27 cellular contexts compared by ENCODE assay signal in the genomic region with DNA sequence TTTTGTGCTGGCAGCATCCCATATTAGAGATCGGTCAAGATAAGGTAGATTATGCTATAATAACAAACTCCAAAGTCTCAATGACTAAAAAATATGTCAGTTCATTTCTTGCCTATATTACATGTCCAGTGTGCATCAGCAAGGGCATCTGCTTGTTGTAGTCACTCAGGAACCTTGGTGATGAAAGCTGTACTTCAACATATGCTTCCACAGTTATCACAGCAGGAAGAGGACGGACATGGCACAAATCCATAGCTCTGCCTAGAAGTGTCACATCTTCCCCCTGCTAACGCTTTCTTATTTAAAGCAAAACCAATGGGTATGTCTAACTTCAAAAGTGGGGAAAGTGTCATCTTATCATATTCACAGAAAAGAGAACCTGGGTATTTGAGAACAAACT.
"Had no signal": no experiment of that assay in that cellular context is flagged by ENCODE, and none has a peak within 500 bp of the region (broad histone marks: within the 10 kb centered on the region; RNA-seq: fewer than 3 reads in every experiment).

No MANE protein-coding gene starts in this region.

- H3K4me3 Mint-ChIP-seq: activated CD4-positive, alpha-beta memory T cell treated with anti-CD3 and anti-CD28 coated beads for 36 hours; activated CD4-positive, alpha-beta T cell treated with anti-CD3 and anti-CD28 coated beads for 36 hours; activated CD4-positive, alpha-beta T cell treated with anti-CD3 and anti-CD28 coated beads, Interleukin-2, amount 10 ng/mL, durations not matched to agents 24 days and 14 days; activated CD8-positive, alpha-beta memory T cell treated with anti-CD3 and anti-CD28 coated beads, Interleukin-2, amount 10 ng/mL, durations not matched to agents 7 days and 5 days; activated CD8-positive, alpha-beta T cell treated with anti-CD3 and anti-CD28 coated beads, Interleukin-2, amount 10 ng/mL, durations not matched to agents 7 days and 5 days; activated naive CD4-positive, alpha-beta T cell treated with anti-CD3 and anti-CD28 coated beads, Interleukin-2, amount 10 ng/mL, durations not matched to agents 7 days and 5 days; activated naive CD8-positive, alpha-beta T cell treated with anti-CD3 and anti-CD28 coated beads, Interleukin-2, amount 10 ng/mL, durations not matched to agents 7 days and 5 days; brain; effector memory CD8-positive, alpha-beta T cell had no signal

- H3K9me3 Mint-ChIP-seq: activated CD4-positive, alpha-beta memory T cell treated with anti-CD3 and anti-CD28 coated beads for 36 hours; activated naive CD4-positive, alpha-beta T cell treated with anti-CD3 and anti-CD28 coated beads, Interleukin-2, amount 10 ng/mL, durations not matched to agents 7 days and 5 days; activated naive CD4-positive, alpha-beta T cell treated with anti-CD3 and anti-CD28 coated beads, Interleukin-2, amount 50 U/mL, for 72 hours had no signal

- DNase-seq: activated CD4-positive, alpha-beta memory T cell treated with anti-CD3 and anti-CD28 coated beads for 36 hours; activated CD4-positive, alpha-beta T cell treated with anti-CD3 and anti-CD28 coated beads for 36 hours; activated CD4-positive, alpha-beta T cell treated with anti-CD3 and anti-CD28 coated beads, Interleukin-2, amount 10 ng/mL, durations not matched to agents 24 days and 14 days; activated CD4-positive, CD25-positive, alpha-beta regulatory T cell; activated CD4-positive, CD25-positive, alpha-beta regulatory T cell treated with anti-CD3 and anti-CD28 coated beads, Interleukin-2, amount 50 U/mL, for 72 hours; activated CD8-positive, alpha-beta memory T cell treated with anti-CD3 and anti-CD28 coated beads, Interleukin-2, amount 10 ng/mL, durations not matched to agents 7 days and 5 days; activated CD8-positive, alpha-beta memory T cell treated with anti-CD3 and anti-CD28 coated beads, Interleukin-2, amount 50 U/mL, for 4 hours; activated CD8-positive, alpha-beta T cell treated with anti-CD3 and anti-CD28 coated beads, Interleukin-2, amount 10 ng/mL, durations not matched to agents 7 days and 5 days; activated gamma-delta T cell; activated naive CD4-positive, alpha-beta T cell; activated naive CD4-positive, alpha-beta T cell treated with anti-CD3 and anti-CD28 coated beads, Interleukin-2, amount 10 ng/mL, durations not matched to agents 7 days and 5 days; activated naive CD8-positive, alpha-beta T cell treated with anti-CD3 and anti-CD28 coated beads, Interleukin-2, amount 10 ng/mL, durations not matched to agents 7 days and 5 days; activated T-cell treated with anti-CD3 and anti-CD28 coated beads, Interleukin-2, amount 50 U/mL, for 1 hour; activated T-cell treated with anti-CD3 and anti-CD28 coated beads, Interleukin-2, amount 50 U/mL, for 48 hours; central memory CD4-positive, alpha-beta T cell; cortex of kidney; dermis blood vessel endothelial cell; effector CD4-positive, alpha-beta T cell; effector memory CD8-positive, alpha-beta T cell; erythroblast; foreskin melanocyte; heart right ventricle; T-helper 2 cell had no signal

- ATAC-seq: activated CD4-positive, alpha-beta T cell treated with anti-CD3 and anti-CD28 coated beads for 36 hours; activated CD8-positive, alpha-beta memory T cell treated with anti-CD3 and anti-CD28 coated beads, Interleukin-2, amount 10 ng/mL, durations not matched to agents 7 days and 5 days; activated CD8-positive, alpha-beta T cell treated with anti-CD3 and anti-CD28 coated beads, Interleukin-2, amount 10 ng/mL, durations not matched to agents 7 days and 5 days; activated naive CD4-positive, alpha-beta T cell treated with anti-CD3 and anti-CD28 coated beads, Interleukin-2, amount 50 U/mL, for 72 hours; effector memory CD8-positive, alpha-beta T cell; gastroesophageal sphincter; heart right ventricle had no signal

- H3K27ac Mint-ChIP-seq: activated CD4-positive, alpha-beta memory T cell treated with anti-CD3 and anti-CD28 coated beads for 36 hours; activated CD4-positive, alpha-beta T cell treated with anti-CD3 and anti-CD28 coated beads for 36 hours; activated CD4-positive, alpha-beta T cell treated with anti-CD3 and anti-CD28 coated beads, Interleukin-2, amount 10 ng/mL, durations not matched to agents 24 days and 14 days; activated CD8-positive, alpha-beta memory T cell treated with anti-CD3 and anti-CD28 coated beads, Interleukin-2, amount 10 ng/mL, durations not matched to agents 7 days and 5 days; activated CD8-positive, alpha-beta T cell treated with anti-CD3 and anti-CD28 coated beads, Interleukin-2, amount 10 ng/mL, durations not matched to agents 7 days and 5 days; activated naive CD4-positive, alpha-beta T cell treated with anti-CD3 and anti-CD28 coated beads, Interleukin-2, amount 10 ng/mL, durations not matched to agents 7 days and 5 days; activated naive CD4-positive, alpha-beta T cell treated with anti-CD3 and anti-CD28 coated beads, Interleukin-2, amount 50 U/mL, for 72 hours; activated naive CD8-positive, alpha-beta T cell treated with anti-CD3 and anti-CD28 coated beads, Interleukin-2, amount 10 ng/mL, durations not matched to agents 7 days and 5 days; brain; effector memory CD8-positive, alpha-beta T cell had no signal

- FAIRE-seq: colon had no signal

- H3K4me1 Mint-ChIP-seq: activated CD4-positive, alpha-beta T cell treated with anti-CD3 and anti-CD28 coated beads for 36 hours; activated CD4-positive, alpha-beta T cell treated with anti-CD3 and anti-CD28 coated beads, Interleukin-2, amount 10 ng/mL, durations not matched to agents 24 days and 14 days; activated CD8-positive, alpha-beta memory T cell treated with anti-CD3 and anti-CD28 coated beads, Interleukin-2, amount 10 ng/mL, durations not matched to agents 7 days and 5 days; activated naive CD4-positive, alpha-beta T cell treated with anti-CD3 and anti-CD28 coated beads, Interleukin-2, amount 10 ng/mL, durations not matched to agents 7 days and 5 days; brain had no signal

- H3K36me3 Mint-ChIP-seq: activated CD4-positive, alpha-beta memory T cell treated with anti-CD3 and anti-CD28 coated beads for 36 hours; activated naive CD4-positive, alpha-beta T cell treated with anti-CD3 and anti-CD28 coated beads, Interleukin-2, amount 10 ng/mL, durations not matched to agents 7 days and 5 days; brain had no signal
